In the genomic region with DNA sequence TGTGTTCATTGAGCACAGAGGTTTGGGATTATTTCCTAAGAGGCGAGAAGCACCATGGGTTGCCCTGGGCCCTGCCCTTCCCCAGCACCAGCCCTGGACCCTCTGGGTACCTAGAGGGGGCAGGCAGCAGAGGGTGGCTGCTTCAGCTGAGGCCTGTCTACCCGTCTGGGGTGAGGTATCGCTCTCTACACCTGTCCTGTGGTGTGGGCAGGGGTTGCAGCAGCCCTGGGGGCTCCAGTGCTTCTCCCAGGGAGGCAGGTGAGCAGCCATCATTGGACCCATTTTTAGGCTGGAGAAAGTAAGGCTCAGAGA, we compare ENCODE assay signal across 13 cellular contexts.
"Had no signal": no experiment of that assay in that cellular context is flagged by ENCODE, and none has a peak within 500 bp of the region (broad histone marks: within the 10 kb centered on the region; RNA-seq: fewer than 3 reads in every experiment).

No MANE protein-coding gene starts in this region.

- H3K9me3 Mint-ChIP-seq: activated T-helper 1 cell treated with anti-CD3 and anti-CD28 coated beads, Interleukin-12 subunit alpha, Interleukin-12 subunit beta, Interleukin-2, Interleukin-4 antibody, amounts not matched to agents 30 ng/mL and 10 ng/mL and 1 ng/mL, durations not matched to agents 14 hours and 24 hours and 36 hours; naive B cell; stimulated activated naive CD8-positive, alpha-beta T cell treated with anti-CD3 and anti-CD28 coated beads, Interleukin-15, amount 100 ng/mL, for 72 hours had no signal

- H3K36me3 Mint-ChIP-seq: naive B cell had no signal

- H3K4me3 ChIP-seq: spleen, testis had no signal

- ATAC-seq: activated CD4-positive, CD25-positive, alpha-beta regulatory T cell treated with anti-CD3 and anti-CD28 coated beads, Interleukin-2, amount 50 U/mL, for 24 hours; stimulated activated naive CD8-positive, alpha-beta T cell treated with anti-CD3 and anti-CD28 coated beads, Interleukin-15, amount 100 ng/mL, for 72 hours had no signal

- H3K9me3 ChIP-seq: spleen, testis had no signal

- H3K4me3 Mint-ChIP-seq: activated T-helper 1 cell treated with anti-CD3 and anti-CD28 coated beads, Interleukin-12 subunit alpha, Interleukin-12 subunit beta, Interleukin-2, Interleukin-4 antibody, amounts not matched to agents 30 ng/mL and 10 ng/mL and 1 ng/mL, durations not matched to agents 14 hours and 24 hours and 36 hours; stimulated activated naive CD8-positive, alpha-beta T cell treated with anti-CD3 and anti-CD28 coated beads, Interleukin-15, amount 100 ng/mL, for 72 hours had no signal

- H3K27me3 ChIP-seq: spleen, testis had no signal

- H3K27ac Mint-ChIP-seq: activated T-helper 1 cell treated with anti-CD3 and anti-CD28 coated beads, Interleukin-12 subunit alpha, Interleukin-12 subunit beta, Interleukin-2, Interleukin-4 antibody, amounts not matched to agents 30 ng/mL and 10 ng/mL and 1 ng/mL, durations not matched to agents 14 hours and 24 hours and 36 hours had no signal

- DNase-seq: activated CD4-positive, alpha-beta T cell treated with anti-CD3 and anti-CD28 coated beads, Interleukin-2, amount 50 U/mL, for 1 hour; activated CD8-positive, alpha-beta memory T cell treated with anti-CD3 and anti-CD28 coated beads for 24 hours; activated naive CD4-positive, alpha-beta T cell treated with anti-CD3 and anti-CD28 coated beads, Interleukin-2, amount 50 U/mL, for 16 hours; central memory CD4-positive, alpha-beta T cell; cortex of kidney; effector memory CD4-positive, alpha-beta T cell; mammary epithelial cell; naive B cell; stimulated activated naive CD8-positive, alpha-beta T cell treated with anti-CD3 and anti-CD28 coated beads, Interleukin-15, amount 100 ng/mL, for 72 hours had no signal

- H3K27me3 Mint-ChIP-seq: naive B cell; stimulated activated naive CD8-positive, alpha-beta T cell treated with anti-CD3 and anti-CD28 coated beads, Interleukin-15, amount 100 ng/mL, for 72 hours had no signal

- H3K27ac ChIP-seq: testis had no signal
